Comparison of ENCODE assay signal across 23 cellular contexts in the genomic region with DNA sequence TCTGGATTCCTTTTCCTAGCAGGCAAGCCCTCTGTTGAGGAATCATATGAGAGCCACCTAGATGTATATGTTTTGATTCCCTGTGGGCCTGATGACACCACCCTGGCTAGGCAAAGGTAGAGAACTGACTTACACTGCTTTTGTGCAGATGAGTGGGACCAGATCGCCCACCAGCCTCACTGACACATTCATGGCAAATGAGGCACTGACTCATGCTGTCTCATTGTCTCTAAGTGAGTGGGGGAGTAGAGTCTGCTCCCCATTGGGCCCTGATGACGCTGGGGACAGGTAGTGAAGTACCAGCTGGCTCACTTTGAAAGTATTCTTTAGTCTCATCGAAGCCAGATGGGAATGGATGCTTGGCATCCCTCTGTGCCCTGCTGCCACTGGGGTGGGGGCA.
"Had no signal": no experiment of that assay in that cellular context is flagged by ENCODE, and none has a peak within 500 bp of the region (broad histone marks: within the 10 kb centered on the region; RNA-seq: fewer than 3 reads in every experiment).

No MANE protein-coding gene starts in this region.

- DNase-seq: activated CD4-positive, alpha-beta T cell treated with anti-CD3 and anti-CD28 coated beads, Interleukin-2, amount 10 ng/mL, durations not matched to agents 7 days and 5 days; activated CD4-positive, CD25-positive, alpha-beta regulatory T cell treated with anti-CD3 and anti-CD28 coated beads, Interleukin-2, amount 50 U/mL, for 72 hours; activated CD8-positive, alpha-beta memory T cell treated with anti-CD3 and anti-CD28 coated beads, Interleukin-2, amount 50 U/mL, for 4 hours; activated CD8-positive, alpha-beta T cell treated with anti-CD3 and anti-CD28 coated beads for 36 hours; activated effector memory CD4-positive, alpha-beta T cell treated with Interleukin-2 at 50 U/mL for 16 hours; activated naive CD4-positive, alpha-beta T cell; body of pancreas; Kasumi-1; NCI-H1105 treated with DMSO at 0.1 percent for 48 hours; NCI-H146; NCI-H187 treated with DMSO at 0.1 percent for 48 hours; NCI-H2081 treated with DMSO at 0.1 percent for 48 hours; NCI-H446; Peyer's patch; SIG-M5; T-helper 17 cell; T-helper 9 cell had no signal

- H3K27ac Mint-ChIP-seq: activated CD4-positive, alpha-beta T cell treated with anti-CD3 and anti-CD28 coated beads, Interleukin-2, amount 10 ng/mL, durations not matched to agents 7 days and 5 days; activated CD8-positive, alpha-beta T cell treated with anti-CD3 and anti-CD28 coated beads for 36 hours; activated naive CD4-positive, alpha-beta T cell treated with anti-CD3 and anti-CD28 coated beads, Interleukin-2, amount 50 U/mL, for 24 hours; activated T-helper 1 cell treated with anti-CD3 and anti-CD28 coated beads, Interleukin-12 subunit alpha, Interleukin-12 subunit beta, Interleukin-2, Interleukin-4 antibody, amounts not matched to agents 30 ng/mL and 10 ng/mL and 1 ng/mL, durations not matched to agents 14 hours and 24 hours and 36 hours; T-helper 17 cell; WTC11 had no signal

- H3K36me3 Mint-ChIP-seq: activated naive CD4-positive, alpha-beta T cell treated with anti-CD3 and anti-CD28 coated beads, Interleukin-2, amount 50 U/mL, for 24 hours; WTC11 had no signal

- FAIRE-seq: K562 had no signal

- H3K4me3 Mint-ChIP-seq: activated CD4-positive, alpha-beta T cell treated with anti-CD3 and anti-CD28 coated beads, Interleukin-2, amount 10 ng/mL, durations not matched to agents 7 days and 5 days; activated CD8-positive, alpha-beta T cell treated with anti-CD3 and anti-CD28 coated beads for 36 hours; activated naive CD4-positive, alpha-beta T cell treated with anti-CD3 and anti-CD28 coated beads, Interleukin-2, amount 50 U/mL, for 24 hours; activated T-helper 1 cell treated with anti-CD3 and anti-CD28 coated beads, Interleukin-12 subunit alpha, Interleukin-12 subunit beta, Interleukin-2, Interleukin-4 antibody, amounts not matched to agents 30 ng/mL and 10 ng/mL and 1 ng/mL, durations not matched to agents 14 hours and 24 hours and 36 hours; T-helper 17 cell; WTC11 had no signal

- H3K4me1 ChIP-seq: ascending aorta, body of pancreas, Peyer's patch had no signal

- H3K27ac ChIP-seq: ascending aorta, body of pancreas, cardiac muscle cell, Peyer's patch had no signal

- H3K27me3 Mint-ChIP-seq: activated CD8-positive, alpha-beta T cell treated with anti-CD3 and anti-CD28 coated beads for 36 hours; activated naive CD4-positive, alpha-beta T cell treated with anti-CD3 and anti-CD28 coated beads, Interleukin-2, amount 50 U/mL, for 24 hours; T-helper 17 cell had no signal

- H3K27me3 ChIP-seq: ascending aorta, body of pancreas, cardiac muscle cell, Peyer's patch had no signal

- H3K36me3 ChIP-seq: ascending aorta, cardiac muscle cell, Peyer's patch had no signal

- ATAC-seq: activated CD8-positive, alpha-beta T cell treated with anti-CD3 and anti-CD28 coated beads for 36 hours; body of pancreas; K562; T-helper 17 cell; WTC11 had no signal

- H3K9me3 ChIP-seq: ascending aorta, body of pancreas, Peyer's patch had no signal

- H3K9me3 Mint-ChIP-seq: activated CD4-positive, alpha-beta T cell treated with anti-CD3 and anti-CD28 coated beads, Interleukin-2, amount 10 ng/mL, durations not matched to agents 7 days and 5 days; activated CD8-positive, alpha-beta T cell treated with anti-CD3 and anti-CD28 coated beads for 36 hours; activated T-helper 1 cell treated with anti-CD3 and anti-CD28 coated beads, Interleukin-12 subunit alpha, Interleukin-12 subunit beta, Interleukin-2, Interleukin-4 antibody, amounts not matched to agents 30 ng/mL and 10 ng/mL and 1 ng/mL, durations not matched to agents 14 hours and 24 hours and 36 hours had no signal

- H3K4me3 ChIP-seq: ascending aorta, body of pancreas, cardiac muscle cell, K562, Peyer's patch had no signal

- H3K4me1 Mint-ChIP-seq: activated CD4-positive, alpha-beta T cell treated with anti-CD3 and anti-CD28 coated beads, Interleukin-2, amount 10 ng/mL, durations not matched to agents 7 days and 5 days; activated naive CD4-positive, alpha-beta T cell treated with anti-CD3 and anti-CD28 coated beads, Interleukin-2, amount 50 U/mL, for 24 hours; T-helper 17 cell; WTC11 had no signal
